9 cellular contexts compared by ENCODE assay signal in the genomic region with DNA sequence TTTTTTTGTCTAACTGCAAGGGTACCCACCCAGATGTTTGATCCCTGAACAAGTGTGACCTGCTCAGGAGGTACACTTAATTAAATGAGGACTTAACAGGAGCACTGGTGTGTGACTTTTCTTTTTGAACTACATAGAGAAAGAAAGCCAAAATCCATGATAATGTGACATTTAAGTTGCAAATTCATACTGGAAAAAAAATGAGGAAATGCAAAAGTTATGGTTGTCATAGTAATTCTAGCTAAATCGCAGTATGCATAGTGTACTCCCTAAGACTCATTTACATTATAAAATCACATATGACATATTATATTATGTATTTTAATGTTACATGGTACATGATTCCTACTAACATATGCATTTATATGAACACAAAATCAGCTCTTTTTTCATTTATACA.
"Had no signal": no experiment of that assay in that cellular context is flagged by ENCODE, and none has a peak within 500 bp of the region (broad histone marks: within the 10 kb centered on the region; RNA-seq: fewer than 3 reads in every experiment).

No MANE protein-coding gene starts in this region.

- DNase-seq: GM23248, GOT3, H7, H9, HCEC 1CT, HFFc6 had no signal

- H3K27ac ChIP-seq: GM23248 had no signal

- H3K4me2 ChIP-seq: GM23338 had no signal

- H3K36me3 ChIP-seq: HAP-1 had no signal

- H3K4me3 ChIP-seq: GM23248, GM23338, HAP-1 had no signal

- H2AFZ ChIP-seq: GM23248, GM23338 had no signal

- ATAC-seq: GM23338, HCT116 had no signal

- H3K9me3 ChIP-seq: HAP-1 had no signal

- H3K4me1 ChIP-seq: HAP-1 had no signal

- H3K9ac ChIP-seq: GM23248 had no signal
